Comparison of ENCODE assay signal across 8 cellular contexts in the genomic region with DNA sequence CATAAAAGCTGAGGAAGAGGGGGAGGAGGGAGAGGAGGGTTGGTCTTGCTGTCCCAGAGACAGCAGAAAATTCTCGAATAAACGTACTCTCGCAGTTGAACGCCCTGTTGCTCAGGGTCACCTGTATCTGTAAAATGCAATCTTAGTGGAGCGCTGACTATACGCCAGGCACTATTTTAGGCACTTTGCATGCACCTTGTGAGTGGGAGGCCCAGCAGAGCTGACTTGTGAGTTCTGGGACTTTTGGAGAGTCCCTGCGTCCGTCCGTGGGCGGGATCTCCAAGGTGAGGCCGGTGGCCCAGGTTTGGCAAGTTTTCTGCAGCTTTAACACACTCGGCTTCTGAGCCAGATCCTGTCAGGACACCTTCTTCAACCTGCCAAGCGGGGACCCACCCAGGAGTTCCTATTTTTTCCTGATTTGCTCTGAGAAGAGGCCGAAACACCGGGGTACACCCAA. TPM values are rescaled to one million over a fixed set of nuclear protein-coding genes. Genes with fewer than 3 reads are reported as not detected.
A peak's percentile ranks its signal among the peaks of the same experiment; 100 is the strongest.
DNase-seq lines count a peak whose midpoint lies in the region; ATAC-seq, FAIRE-seq and TF ChIP-seq lines count a peak whose summit lies in the region.

No MANE protein-coding gene starts in this region.

- no peaks in the 10 kb centered on the region for H4K20me1 ChIP-seq in astrocyte (ENCODE audit: insufficient read depth, low read length)

- TF ChIP-seq CTCF in astrocyte (IDR thresholded peaks at IDR 0.05; ENCODE audit: insufficient read depth, low read depth, low read length): no peak
- no peak for TF ChIP-seq CTCF in lower leg skin (IDR thresholded peaks at IDR 0.05)

- intact Hi-C loops in Right ventricle myocardium superior (cut with DNase I) (loop anchor here (2.0 kb wide), 1 partner anchor 83 kb away; no protein-coding TSS in a partner anchor), cardiac septum (cut with DNase I) (loop anchor here (1.0 to 2.0 kb wide), 2 partner anchors 51 to 83 kb away; no protein-coding TSS in a partner anchor), lower leg skin (cut with DNase I; ENCODE audit: low total_unique reads) (no loop called here)

- peak overlapping the region; percentile 89 for H3K9ac ChIP-seq in astrocyte (ENCODE audit: low read length)

- DNase-seq in Right ventricle myocardium superior: peak; percentile 52
- no peak for DNase-seq in cardiac septum (ENCODE audit: low spot score)
- DNase-seq in Jurkat, Clone E6-1 (ENCODE audit: low read depth, low spot score): no peak
- DNase-seq in astrocyte (ENCODE audit: low read depth): no peak
- peak in 1 of 2 donors; percentile 66 for DNase-seq in lower leg skin (ENCODE audit: low spot score in 2 of 2)
- DNase-seq in stimulated activated effector memory CD8-positive, alpha-beta T cell treated with anti-CD3 and anti-CD28 coated beads, Interleukin-12 subunit alpha, Interleukin-12 subunit beta, amount 100 ng/mL, for 72 hours (ENCODE audit: low spot score in 2 of 2): peak in 1 of 2 donors; percentile 57

- H3K36me3 Mint-ChIP-seq in astrocyte (ENCODE audit: low read depth, unreplicated experiment): no peaks in the 10 kb centered on the region
- peaks cover 6% of the 10 kb centered on the region for H3K36me3 Mint-ChIP-seq in stimulated activated effector memory CD8-positive, alpha-beta T cell treated with anti-CD3 and anti-CD28 coated beads, Interleukin-12 subunit alpha, Interleukin-12 subunit beta, amount 100 ng/mL, for 72 hours

- 21 to 24% methylated on average over 15 of the region's 15 CpGs for WGBS in lower leg skin, 2 donors

- TF ChIP-seq POLR2A in lower leg skin (IDR thresholded peaks at IDR 0.05): no peak

- H3K27ac Mint-ChIP-seq in astrocyte (ENCODE audit: unreplicated experiment): peak overlapping the region; percentile 78
- H3K27ac Mint-ChIP-seq in stimulated activated effector memory CD8-positive, alpha-beta T cell treated with anti-CD3 and anti-CD28 coated beads, Interleukin-12 subunit alpha, Interleukin-12 subunit beta, amount 100 ng/mL, for 72 hours: peak overlapping the region; percentile 81

- H3K4me3 Mint-ChIP-seq in astrocyte (ENCODE audit: unreplicated experiment): peak overlapping the region; percentile 57
- H3K4me3 Mint-ChIP-seq in stimulated activated effector memory CD8-positive, alpha-beta T cell treated with anti-CD3 and anti-CD28 coated beads, Interleukin-12 subunit alpha, Interleukin-12 subunit beta, amount 100 ng/mL, for 72 hours: peak overlapping the region; percentile 75

- H3K27ac ChIP-seq in astrocyte (ENCODE audit: low read depth, low read length): peak overlapping the region; percentile 78

- H3K9me3 ChIP-seq in astrocyte (ENCODE audit: insufficient read depth, low read depth, low read length): no peaks in the 10 kb centered on the region

- H2AFZ ChIP-seq in astrocyte (ENCODE audit: low read depth, low read length): peak overlapping the region; percentile 89

- H3K36me3 ChIP-seq in astrocyte (ENCODE audit: insufficient read depth, low read length): no peaks in the 10 kb centered on the region

- ATAC-seq in Right ventricle myocardium superior (ENCODE audit: poor library complexity) (no peak), GM19452 (IDR thresholded peaks at IDR 0.05; ENCODE audit: unreplicated experiment) (no peak), HG02973 (IDR thresholded peaks at IDR 0.05; ENCODE audit: unreplicated experiment) (no peak)
- peak; percentile 9 for ATAC-seq in stimulated activated effector memory CD8-positive, alpha-beta T cell treated with anti-CD3 and anti-CD28 coated beads, Interleukin-12 subunit alpha, Interleukin-12 subunit beta, amount 100 ng/mL, for 72 hours

- H3K4me2 ChIP-seq in astrocyte (ENCODE audit: low read length): peak overlapping the region; percentile 85

- peak overlapping the region; percentile 35; the same call in 1 of the 2 replicates for H3K4me3 ChIP-seq in Jurkat, Clone E6-1 (ENCODE audit: low read length)
- H3K4me3 ChIP-seq in astrocyte (ENCODE audit: insufficient read depth, low read depth, low read length) (peak overlapping the region; percentile 42), lower leg skin (ENCODE audit: low read depth, poor library complexity, severe bottlenecking) (peak overlapping the region; percentile 23)

- no peaks in the 10 kb centered on the region for H3K27me3 ChIP-seq in astrocyte (ENCODE audit: insufficient read depth, low read length)

- peaks cover 28% of the 10 kb centered on the region for H3K4me1 Mint-ChIP-seq in astrocyte (ENCODE audit: low read depth, unreplicated experiment)
- H3K4me1 Mint-ChIP-seq in stimulated activated effector memory CD8-positive, alpha-beta T cell treated with anti-CD3 and anti-CD28 coated beads, Interleukin-12 subunit alpha, Interleukin-12 subunit beta, amount 100 ng/mL, for 72 hours: peaks cover 20% of the 10 kb centered on the region

- no peak for FAIRE-seq in astrocyte (lab: Jason Lieb, UNC)

- no peaks in the 10 kb centered on the region for H3K79me2 ChIP-seq in astrocyte (ENCODE audit: insufficient read depth, low read length)

- H3K4me1 ChIP-seq in astrocyte (ENCODE audit: insufficient read depth, low read length): peaks cover 34% of the 10 kb centered on the region

- H3K9me3 Mint-ChIP-seq in astrocyte (ENCODE audit: unreplicated experiment): no peaks in the 10 kb centered on the region
- no peaks in the 10 kb centered on the region for H3K9me3 Mint-ChIP-seq in stimulated activated effector memory CD8-positive, alpha-beta T cell treated with anti-CD3 and anti-CD28 coated beads, Interleukin-12 subunit alpha, Interleukin-12 subunit beta, amount 100 ng/mL, for 72 hours

- H3K27me3 Mint-ChIP-seq in astrocyte (ENCODE audit: low read depth, unreplicated experiment): peaks cover 11% of the 10 kb centered on the region

RNA-seq across cellular contexts. Expression of a gene that starts 32.5 kb away (rescaled TPM):
- 0.22 TPM for total RNA-seq in Right ventricle myocardium superior
- total RNA-seq in cardiac septum: 0.30 TPM
- polyA plus RNA-seq in Jurkat, Clone E6-1 (2012; ENCODE audit: insufficient read depth, insufficient read length): 0.61 TPM
- total RNA-seq in astrocyte: 0.72 and 2.5 TPM in 2 replicates
- total RNA-seq in lower leg skin: 10 to 100 TPM; 10.6 to 34.1 (median 22.4) TPM
